In genomic region chr2:234628953-234629352, GRCh38 we compare ENCODE assay signal across 27 cellular contexts.
"Had no signal": no experiment of that assay in that cellular context is flagged by ENCODE, and none has a peak within 500 bp of the region (broad histone marks: within the 10 kb centered on the region; RNA-seq: fewer than 3 reads in every experiment).

No MANE protein-coding gene starts in this region.

- H3K27ac Mint-ChIP-seq: activated naive CD4-positive, alpha-beta T cell treated with anti-CD3 and anti-CD28 coated beads, Interleukin-2, amount 10 ng/mL, durations not matched to agents 7 days and 5 days; activated naive CD8-positive, alpha-beta T cell treated with anti-CD3 and anti-CD28 coated beads, Interleukin-2, amount 10 ng/mL, durations not matched to agents 7 days and 5 days; activated T-cell treated with anti-CD3 and anti-CD28 coated beads, Interleukin-2, amount 50 U/mL, for 24 hours; immature natural killer cell; memory B cell; naive thymus-derived CD8-positive, alpha-beta T cell; T-helper 2 cell treated with Interferon-gamma antibody and Interleukin-4, amounts not matched to agents 5 μg/mL and 100 μg/mL, for 36 hours had no signal

- H3K36me3 Mint-ChIP-seq: activated naive CD4-positive, alpha-beta T cell treated with anti-CD3 and anti-CD28 coated beads, Interleukin-2, amount 10 ng/mL, durations not matched to agents 7 days and 5 days; activated naive CD8-positive, alpha-beta T cell treated with anti-CD3 and anti-CD28 coated beads, Interleukin-2, amount 10 ng/mL, durations not matched to agents 7 days and 5 days; immature natural killer cell; memory B cell; naive thymus-derived CD8-positive, alpha-beta T cell had no signal

- H3K27ac ChIP-seq: ascending aorta, brain microvascular endothelial cell, coronary artery, dorsolateral prefrontal cortex, testis, transverse colon had no signal

- H3K4me3 ChIP-seq: ascending aorta, coronary artery, dorsolateral prefrontal cortex, testis, transverse colon had no signal

- H3K9me3 Mint-ChIP-seq: activated naive CD4-positive, alpha-beta T cell treated with anti-CD3 and anti-CD28 coated beads, Interleukin-2, amount 10 ng/mL, durations not matched to agents 7 days and 5 days; activated naive CD8-positive, alpha-beta T cell treated with anti-CD3 and anti-CD28 coated beads, Interleukin-2, amount 10 ng/mL, durations not matched to agents 7 days and 5 days; activated T-cell treated with anti-CD3 and anti-CD28 coated beads, Interleukin-2, amount 50 U/mL, for 24 hours; memory B cell; naive thymus-derived CD8-positive, alpha-beta T cell; neural crest cell; T-helper 2 cell treated with Interferon-gamma antibody and Interleukin-4, amounts not matched to agents 5 μg/mL and 100 μg/mL, for 36 hours had no signal

- H3K27me3 ChIP-seq: ascending aorta, brain microvascular endothelial cell, testis, transverse colon had no signal

- H3K4me1 ChIP-seq: ascending aorta, testis had no signal

- H3K4me1 Mint-ChIP-seq: activated naive CD4-positive, alpha-beta T cell treated with anti-CD3 and anti-CD28 coated beads, Interleukin-2, amount 10 ng/mL, durations not matched to agents 7 days and 5 days; activated naive CD8-positive, alpha-beta T cell treated with anti-CD3 and anti-CD28 coated beads, Interleukin-2, amount 10 ng/mL, durations not matched to agents 7 days and 5 days; immature natural killer cell; memory B cell; naive thymus-derived CD8-positive, alpha-beta T cell had no signal

- H3K36me3 ChIP-seq: ascending aorta, brain microvascular endothelial cell, transverse colon had no signal

- DNase-seq: activated CD4-positive, alpha-beta T cell treated with anti-CD3 and anti-CD28 coated beads for 4 hours; activated CD4-positive, alpha-beta T cell treated with anti-CD3 and anti-CD28 coated beads, Interleukin-2, amount 50 U/mL, for 4 hours; activated CD8-positive, alpha-beta memory T cell treated with anti-CD3 and anti-CD28 coated beads, Interleukin-2, amount 50 U/mL, for 48 hours; activated gamma-delta T cell; activated naive CD4-positive, alpha-beta T cell treated with anti-CD3 and anti-CD28 coated beads, Interleukin-2, amount 10 ng/mL, durations not matched to agents 7 days and 5 days; activated naive CD8-positive, alpha-beta T cell treated with anti-CD3 and anti-CD28 coated beads, Interleukin-2, amount 10 ng/mL, durations not matched to agents 7 days and 5 days; activated T-cell treated with anti-CD3 and anti-CD28 coated beads, Interleukin-2, amount 50 U/mL, for 24 hours; brain microvascular endothelial cell; dorsolateral prefrontal cortex; effector memory CD4-positive, alpha-beta T cell; hippocampal formation; immature natural killer cell; kidney; left colon; naive thymus-derived CD8-positive, alpha-beta T cell; occipital lobe; posterior cingulate gyrus; right cardiac atrium; stimulated activated CD4-positive, alpha-beta T cell treated with anti-CD3 and anti-CD28 coated beads, Interleukin-2, amount 100 ng/mL, for 48 hours; stimulated activated naive CD4-positive, alpha-beta T cell treated with Interleukin-2 at 50 U/mL for 16 hours; testis; transverse colon had no signal

- H3K9me3 ChIP-seq: ascending aorta, testis, transverse colon had no signal

- H3K4me3 Mint-ChIP-seq: activated naive CD4-positive, alpha-beta T cell treated with anti-CD3 and anti-CD28 coated beads, Interleukin-2, amount 10 ng/mL, durations not matched to agents 7 days and 5 days; activated naive CD8-positive, alpha-beta T cell treated with anti-CD3 and anti-CD28 coated beads, Interleukin-2, amount 10 ng/mL, durations not matched to agents 7 days and 5 days; activated T-cell treated with anti-CD3 and anti-CD28 coated beads, Interleukin-2, amount 50 U/mL, for 24 hours; immature natural killer cell; memory B cell; naive thymus-derived CD8-positive, alpha-beta T cell; neural crest cell; T-helper 2 cell treated with Interferon-gamma antibody and Interleukin-4, amounts not matched to agents 5 μg/mL and 100 μg/mL, for 36 hours had no signal

- ATAC-seq: left colon; naive thymus-derived CD8-positive, alpha-beta T cell; right cardiac atrium had no signal
